Comparison of ENCODE assay signal across 1 cellular context in the genomic region with DNA sequence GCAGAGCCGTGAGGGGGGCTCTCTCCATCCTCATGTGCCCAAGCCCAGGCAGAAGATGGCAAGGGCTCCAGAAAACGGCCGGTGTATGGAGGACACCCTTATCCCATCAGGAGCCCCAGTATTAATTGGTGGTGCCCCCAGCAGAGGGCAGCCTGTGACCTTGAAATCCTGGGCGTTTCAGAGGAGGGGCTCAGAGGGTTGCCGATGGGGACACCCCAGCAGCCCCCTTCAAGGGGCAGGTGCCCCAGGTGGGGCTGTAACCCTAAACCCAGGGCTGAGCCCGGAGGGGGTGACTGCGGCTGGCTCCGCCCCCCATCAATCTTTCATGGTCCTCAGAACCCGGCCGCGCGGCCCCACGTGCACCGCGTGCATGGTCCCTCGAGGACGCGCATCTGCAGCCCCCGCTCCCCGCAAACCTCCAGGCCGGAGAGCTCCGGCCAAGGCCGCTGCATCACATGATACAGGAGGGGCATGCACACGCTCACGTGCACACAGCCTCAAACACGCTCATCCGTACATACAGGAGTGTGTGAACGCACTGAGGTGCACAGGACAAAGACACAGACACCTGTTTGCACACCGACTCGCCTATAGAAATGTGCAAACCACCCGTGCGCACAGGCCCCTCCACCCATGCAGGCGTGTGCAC.
TF ChIP-seq lines count a peak whose summit lies in the region.

No MANE protein-coding gene starts in this region.

TF ChIP-seq in HEK293, 187 proteins besides CTCF, POLR2A, EP300 and RAD21 (continued from another document):
- TF ChIP-seq, protein P1, sequence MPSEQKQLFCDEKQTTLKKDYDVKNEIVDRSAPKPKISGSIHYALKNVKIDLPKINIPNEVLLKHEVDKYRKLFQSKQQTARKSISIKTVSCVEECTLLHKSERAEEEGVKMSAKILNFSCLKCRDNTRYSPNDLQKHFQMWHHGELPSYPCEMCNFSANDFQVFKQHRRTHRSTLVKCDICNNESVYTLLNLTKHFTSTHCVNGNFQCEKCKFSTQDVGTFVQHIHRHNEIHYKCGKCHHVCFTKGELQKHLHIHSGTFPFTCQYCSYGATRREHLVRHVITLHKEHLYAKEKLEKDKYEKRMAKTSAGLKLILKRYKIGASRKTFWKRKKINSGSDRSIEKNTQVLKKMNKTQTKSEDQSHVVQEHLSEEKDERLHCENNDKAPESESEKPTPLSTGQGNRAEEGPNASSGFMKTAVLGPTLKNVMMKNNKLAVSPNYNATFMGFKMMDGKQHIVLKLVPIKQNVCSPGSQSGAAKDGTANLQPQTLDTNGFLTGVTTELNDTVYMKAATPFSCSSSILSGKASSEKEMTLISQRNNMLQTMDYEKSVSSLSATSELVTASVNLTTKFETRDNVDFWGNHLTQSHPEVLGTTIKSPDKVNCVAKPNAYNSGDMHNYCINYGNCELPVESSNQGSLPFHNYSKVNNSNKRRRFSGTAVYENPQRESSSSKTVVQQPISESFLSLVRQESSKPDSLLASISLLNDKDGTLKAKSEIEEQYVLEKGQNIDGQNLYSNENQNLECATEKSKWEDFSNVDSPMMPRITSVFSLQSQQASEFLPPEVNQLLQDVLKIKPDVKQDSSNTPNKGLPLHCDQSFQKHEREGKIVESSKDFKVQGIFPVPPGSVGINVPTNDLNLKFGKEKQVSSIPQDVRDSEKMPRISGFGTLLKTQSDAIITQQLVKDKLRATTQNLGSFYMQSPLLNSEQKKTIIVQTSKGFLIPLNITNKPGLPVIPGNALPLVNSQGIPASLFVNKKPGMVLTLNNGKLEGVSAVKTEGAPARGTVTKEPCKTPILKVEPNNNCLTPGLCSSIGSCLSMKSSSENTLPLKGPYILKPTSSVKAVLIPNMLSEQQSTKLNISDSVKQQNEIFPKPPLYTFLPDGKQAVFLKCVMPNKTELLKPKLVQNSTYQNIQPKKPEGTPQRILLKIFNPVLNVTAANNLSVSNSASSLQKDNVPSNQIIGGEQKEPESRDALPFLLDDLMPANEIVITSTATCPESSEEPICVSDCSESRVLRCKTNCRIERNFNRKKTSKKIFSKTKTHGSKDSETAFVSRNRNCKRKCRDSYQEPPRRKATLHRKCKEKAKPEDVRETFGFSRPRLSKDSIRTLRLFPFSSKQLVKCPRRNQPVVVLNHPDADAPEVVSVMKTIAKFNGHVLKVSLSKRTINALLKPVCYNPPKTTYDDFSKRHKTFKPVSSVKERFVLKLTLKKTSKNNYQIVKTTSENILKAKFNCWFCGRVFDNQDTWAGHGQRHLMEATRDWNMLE (tag by site-specific recombination; conservative IDR thresholded peaks at IDR 0.05; ENCODE audit: low read depth): no peak
